ENCODE assay signal across 17 cellular contexts in the genomic region with DNA sequence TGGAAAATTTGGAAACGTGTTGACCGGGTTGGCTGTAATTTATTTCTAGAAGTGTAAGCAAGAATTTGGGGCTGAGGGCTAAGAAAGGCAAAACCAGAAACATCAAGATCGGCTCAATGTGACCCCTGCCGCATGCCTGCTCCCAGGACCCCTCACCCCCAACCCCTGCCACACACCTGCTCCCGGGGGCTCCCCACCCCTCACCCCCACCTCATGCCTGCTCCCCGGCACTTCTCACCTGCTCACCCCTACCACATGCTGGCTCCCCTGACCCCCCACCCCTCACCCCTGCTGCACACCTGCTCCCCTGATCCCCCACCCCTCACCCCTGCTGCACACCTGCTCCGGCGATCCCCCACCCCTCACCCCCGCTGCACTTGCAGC. TPM values are rescaled to one million over a fixed set of nuclear protein-coding genes. Genes with fewer than 3 reads are reported as not detected.
DNase-seq lines count a peak whose midpoint lies in the region; ATAC-seq and TF ChIP-seq lines count a peak whose summit lies in the region.
"Had no signal": no experiment of that assay in that cellular context is flagged by ENCODE, and none has a peak within 500 bp of the region (broad histone marks: within the 10 kb centered on the region; RNA-seq: fewer than 3 reads in every experiment).

No MANE protein-coding gene starts in this region.

- H3K4me3 ChIP-seq in SK-N-SH (ENCODE audit: low read depth in 2 of 2, low read length in 1 of 2) (no peak overlapping the region), neuronal stem cell (ENCODE audit: low read length in 2 of 2) (peak overlapping the region in 1 of 2 donors; percentile 36), WERI-Rb-1 (ENCODE audit: low read depth, low read length) (no peak overlapping the region)

- no peaks in the 10 kb centered on the region for H3K9me2 ChIP-seq in SK-N-SH

- H2AK5ac ChIP-seq in H9 (ENCODE audit: insufficient read length, low read length) (no peak overlapping the region), neuronal stem cell (ENCODE audit: low read depth, low read length) (no peak overlapping the region)

- H3K9me3 Mint-ChIP-seq in H9 (peaks cover 0 to 5% of the 10 kb centered on the region in 2 experiments; a peak in 3 of 5 replicates), glutamatergic neuron (ENCODE audit: unreplicated experiment) (peaks cover 8% of the 10 kb centered on the region)
- H3K9me3 Mint-ChIP-seq: activated naive CD4-positive, alpha-beta T cell treated with anti-CD3 and anti-CD28 coated beads for 36 hours; HFFc6 had no signal

- TF ChIP-seq CTCF in SK-N-SH (IDR thresholded peaks at IDR 0.05) (no peak), H9 (conservative IDR thresholded peaks at IDR 0.05) (no peak), glutamatergic neuron (IDR thresholded peaks at IDR 0.05; ENCODE audit: partially characterized antibody, unreplicated experiment) (no peak), WERI-Rb-1 (IDR thresholded peaks at IDR 0.05; ENCODE audit: low read depth, low read length) (no peak)

- H4K20me1 ChIP-seq in SK-N-SH (ENCODE audit: insufficient read depth) (no peaks in the 10 kb centered on the region), H9 (ENCODE audit: control insufficient read depth, insufficient read depth, insufficient read length) (no peaks in the 10 kb centered on the region)

- no peak overlapping the region for H3K27ac ChIP-seq in SK-N-SH (ENCODE audit: low read depth in 2 of 2, low read length in 1 of 2)
- no peak overlapping the region for H3K27ac ChIP-seq in H9 (ENCODE audit: insufficient read length, low read depth, low read length)
- no peak overlapping the region for H3K27ac ChIP-seq in neuronal stem cell (replicated peaks; ENCODE audit: low read length)
- no peak overlapping the region for H3K27ac ChIP-seq in WERI-Rb-1
- H3K27ac ChIP-seq: 22Rv1, foreskin keratinocyte, pancreas had no signal

- no peak overlapping the region for H3T11ph ChIP-seq in H9 (ENCODE audit: low read length)

- ATAC-seq in SK-N-SH treated with all-trans-retinoic acid at 6 μM for 48 hours (no peak), HG03565 (IDR thresholded peaks at IDR 0.05; ENCODE audit: unreplicated experiment) (no peak)

- TF ChIP-seq RAD21 in SK-N-SH (IDR thresholded peaks at IDR 0.05; ENCODE audit: low read length): no peak

- H3K23ac ChIP-seq in H9 (ENCODE audit: insufficient read length, low read depth, low read length): no peak overlapping the region
- H3K23ac ChIP-seq in neuronal stem cell (ENCODE audit: low read depth, low read length, poor library complexity): peak overlapping the region; percentile 3

- H3K4ac ChIP-seq in H9 (ENCODE audit: low read depth, low read length) (no peak overlapping the region), neuronal stem cell (ENCODE audit: low read length) (no peak overlapping the region)

- H2BK120ac ChIP-seq in H9 (ENCODE audit: low read depth, low read length, poor library complexity, severe bottlenecking): no peak overlapping the region
- no peak overlapping the region for H2BK120ac ChIP-seq in neuronal stem cell (ENCODE audit: low read depth, low read length)

- peaks cover 11 to 20% of the 10 kb centered on the region in 2 experiments for H3K4me1 Mint-ChIP-seq in H9
- peaks cover 16% of the 10 kb centered on the region for H3K4me1 Mint-ChIP-seq in glutamatergic neuron (ENCODE audit: low read depth, unreplicated experiment)

- H4K8ac ChIP-seq in H9 (replicated peaks; ENCODE audit: insufficient read length, low read depth, low read length) (no peak overlapping the region), neuronal stem cell (ENCODE audit: low read depth, low read length) (no peak overlapping the region)

- H3K9me3 ChIP-seq in SK-N-SH (no peaks in the 10 kb centered on the region), H9 (ENCODE audit: control insufficient read depth, low read depth, low read length) (no peaks in the 10 kb centered on the region), neuronal stem cell (replicated peaks in 1 of 2; ENCODE audit: control insufficient read depth in 2 of 2, insufficient read depth in 1 of 2, low read depth in 1 of 2, low read length in 2 of 2) (no peaks in the 10 kb centered on the region), WERI-Rb-1 (ENCODE audit: severe bottlenecking) (no peaks in the 10 kb centered on the region)
- H3K9me3 ChIP-seq: BE2C, pancreas had no signal

- no peaks in the 10 kb centered on the region for H3K79me2 ChIP-seq in SK-N-SH (ENCODE audit: insufficient read depth)
- no peaks in the 10 kb centered on the region for H3K79me2 ChIP-seq in H9 (ENCODE audit: insufficient read depth, low read length)

- H3K4me2 ChIP-seq in SK-N-SH (no peak overlapping the region), H9 (ENCODE audit: insufficient read depth, insufficient read length, low read length) (peak overlapping the region; percentile 46), neuronal stem cell (ENCODE audit: insufficient read depth, low read length, poor library complexity, severe bottlenecking) (no peak overlapping the region)

- H3K4me3 Mint-ChIP-seq in H9 (no peak overlapping the region), glutamatergic neuron (ENCODE audit: unreplicated experiment) (peak overlapping the region; percentile 16)

- no peak overlapping the region for H2BK20ac ChIP-seq in H9 (ENCODE audit: low read depth, low read length, poor library complexity, severe bottlenecking)

- peaks cover 3% of the 10 kb centered on the region for H3K23me2 ChIP-seq in H9 (ENCODE audit: insufficient read length, low read depth, low read length, poor library complexity, severe bottlenecking)

- no peaks in the 10 kb centered on the region for H3K27me3 ChIP-seq in SK-N-SH (ENCODE audit: insufficient read depth)
- no peaks in the 10 kb centered on the region; the same call in 1 of the 2 replicates for H3K27me3 ChIP-seq in H9 (ENCODE audit: insufficient read depth, low read length)
- H3K27me3 ChIP-seq in neuronal stem cell (ENCODE audit: control insufficient read depth in 3 of 3, insufficient read depth in 3 of 3, low read depth in 1 of 3, low read length in 3 of 3): peaks cover 0 to 41% (median 4%) of the 10 kb centered on the region in 3 experiments
- no peaks in the 10 kb centered on the region for H3K27me3 ChIP-seq in WERI-Rb-1 (ENCODE audit: insufficient read depth, low read depth, severe bottlenecking)
- H3K27me3 ChIP-seq: pancreas had no signal

- no peaks in the 10 kb centered on the region for H3K36me3 ChIP-seq in SK-N-SH (replicated peaks in 1 of 2; ENCODE audit: control insufficient read depth in 1 of 2, insufficient read depth in 2 of 2, low read length in 1 of 2)
- H3K36me3 ChIP-seq in neuronal stem cell (replicated peaks in 1 of 2; ENCODE audit: control insufficient read depth in 2 of 2, insufficient read depth in 2 of 2, low read length in 2 of 2): no peaks in the 10 kb centered on the region
- no peaks in the 10 kb centered on the region for H3K36me3 ChIP-seq in WERI-Rb-1
- H3K36me3 ChIP-seq: BE2C, pancreas had no signal

- peak; percentile 27 for DNase-seq in SK-N-SH
- no peak for DNase-seq in H9
- no peak for DNase-seq in glutamatergic neuron
- DNase-seq in neuronal stem cell (ENCODE audit: low spot score): no peak
- DNase-seq in WERI-Rb-1: no peak
- no peak for DNase-seq in NCI-H446 treated with DMSO at 0.1 percent for 48 hours (lab: John Stamatoyannopoulos, UW)
- DNase-seq: BE2C, NCI-H2081 treated with DMSO at 0.1 percent for 48 hours, NCI-H524 treated with DMSO at 0.1 percent for 48 hours, SHP77 had no signal

- H4K5ac ChIP-seq in H9 (ENCODE audit: insufficient read length, low read depth, low read length): no peak overlapping the region

- no peak overlapping the region for H2BK15ac ChIP-seq in H9 (ENCODE audit: low read depth, low read length)
- H2BK15ac ChIP-seq in neuronal stem cell (ENCODE audit: low read length): peak overlapping the region; percentile 14

- CTCF ChIA-PET in SK-N-SH (lab: Yijun Ruan, JAX): no interaction called here

- no peak overlapping the region for H3K18ac ChIP-seq in H9 (ENCODE audit: insufficient read length, low read depth, low read length)
- H3K18ac ChIP-seq in neuronal stem cell (ENCODE audit: low read length): peak overlapping the region; percentile 76

- H3K79me1 ChIP-seq in H9 (ENCODE audit: insufficient read depth, low read depth, low read length, poor library complexity, severe bottlenecking) (no peaks in the 10 kb centered on the region), neuronal stem cell (ENCODE audit: low read depth, low read length) (no peaks in the 10 kb centered on the region)

- no peak for TF ChIP-seq EP300 in SK-N-SH (IDR thresholded peaks at IDR 0.05; ENCODE audit: borderline replicate concordance in 1 of 2, low read depth in 1 of 2, low read length in 1 of 2)

- no peak overlapping the region for H3K14ac ChIP-seq in H9 (ENCODE audit: insufficient read depth, low read length)
- peak overlapping the region; percentile 72 for H3K14ac ChIP-seq in neuronal stem cell (ENCODE audit: low read length)

- H2BK5ac ChIP-seq in H9 (ENCODE audit: insufficient read length, low read length) (no peak overlapping the region), neuronal stem cell (ENCODE audit: low read length) (no peak overlapping the region)

- H2AFZ ChIP-seq in SK-N-SH (ENCODE audit: low read depth): no peak overlapping the region
- H2AFZ ChIP-seq in H9 (ENCODE audit: low read length): no peak overlapping the region
- peak overlapping the region; percentile 86 for H2AFZ ChIP-seq in neuronal stem cell (ENCODE audit: low read length)

- H3K9ac ChIP-seq in SK-N-SH: no peak overlapping the region
- no peak overlapping the region for H3K9ac ChIP-seq in H9 (ENCODE audit: extremely low read depth, insufficient read length, low read length)
- no peak overlapping the region for H3K9ac ChIP-seq in neuronal stem cell (ENCODE audit: low read depth, low read length, poor library complexity)

- H4K91ac ChIP-seq in H9 (ENCODE audit: insufficient read length, low read depth, low read length) (no peak overlapping the region), neuronal stem cell (ENCODE audit: low read depth, low read length, poor library complexity) (no peak overlapping the region)

- 82% methylated on average over 9 of the region's 9 CpGs for WGBS in SK-N-SH (ENCODE audit: low lambda C conversion rate)
- no CpG with 5 or more reads among the region's 9 CpGs for WGBS in H9 (ENCODE audit: extremely low coverage, insufficient read length, low lambda C conversion rate)
- no CpG with 5 or more reads among the region's 9 CpGs for WGBS in neuronal stem cell (ENCODE audit: extremely low coverage in 2 of 2, insufficient read length in 2 of 2, insufficient replicate concordance in 1 of 2), 2 donors

- H3F3A ChIP-seq in SK-N-SH (replicated peaks; ENCODE audit: insufficient read depth): no peaks in the 10 kb centered on the region

- H3K36me3 Mint-ChIP-seq in H9 (ENCODE audit: insufficient read depth in 1 of 3, low read depth in 3 of 3) (peaks cover 0 to 3% (median 0%) of the 10 kb centered on the region in 3 experiments; a peak in 1 of 7 replicates), glutamatergic neuron (ENCODE audit: unreplicated experiment) (peaks cover 6% of the 10 kb centered on the region)

- POLR2A ChIA-PET in SK-N-SH (lab: Yijun Ruan, JAX): no interaction called here

- H3K27me3 Mint-ChIP-seq in H9 (ENCODE audit: low read depth): peaks cover 27% of the 10 kb centered on the region
- peaks cover 7% of the 10 kb centered on the region for H3K27me3 Mint-ChIP-seq in glutamatergic neuron (ENCODE audit: unreplicated experiment)

- no peak overlapping the region for H2BK12ac ChIP-seq in H9 (ENCODE audit: insufficient read length, low read depth, low read length)
- peak overlapping the region; percentile 47 for H2BK12ac ChIP-seq in neuronal stem cell (ENCODE audit: low read length)

- no peak overlapping the region for H3K56ac ChIP-seq in H9 (ENCODE audit: insufficient read length, low read depth, low read length)

- no peak overlapping the region for H3K27ac Mint-ChIP-seq in H9
- H3K27ac Mint-ChIP-seq in glutamatergic neuron (ENCODE audit: unreplicated experiment): no peak overlapping the region
- H3K27ac Mint-ChIP-seq: activated naive CD4-positive, alpha-beta T cell treated with anti-CD3 and anti-CD28 coated beads for 36 hours; HFFc6 had no signal

- H3K4me1 ChIP-seq in SK-N-SH (ENCODE audit: control insufficient read depth in 1 of 2, insufficient read depth in 2 of 2, low read depth in 1 of 2, low read length in 1 of 2) (peaks cover 0 to 11% of the 10 kb centered on the region in 2 experiments; a peak in 1 of 4 replicates), H9 (ENCODE audit: insufficient read depth, low read length) (no peaks in the 10 kb centered on the region; the same call in 1 of the 2 replicates), neuronal stem cell (ENCODE audit: control insufficient read depth in 2 of 2, insufficient read depth in 1 of 2, low read depth in 1 of 2, low read length in 2 of 2) (peaks cover 5 to 8% of the 10 kb centered on the region in 2 donors)
- H3K4me1 ChIP-seq: BE2C, foreskin keratinocyte, pancreas had no signal

RNA-seq across cellular contexts. Expression of a gene that starts 19.0 kb away (rescaled TPM):
- 3.9 and 4.9 TPM in 2 replicates for polyA plus RNA-seq in SK-N-SH (2012; rRNA removed)
- 3.8 and 4.1 TPM in 2 replicates for polyA plus RNA-seq in SK-N-SH (2012; cell fraction: cytosol; rRNA removed)
- polyA plus RNA-seq in SK-N-SH (2012; cell fraction: nucleus; rRNA removed): 9.4 and 11.4 TPM in 2 replicates
- total RNA-seq in H9 (2021) (2.9 and 3.1 TPM in 2 replicates), glutamatergic neuron (ENCODE audit: unreplicated experiment) (5.2 TPM)
- 1.5 TPM for polyA plus RNA-seq in neuronal stem cell (2013, experiment 1 of 2)
- 1.4 TPM for polyA plus RNA-seq in neuronal stem cell (2013, experiment 2 of 2)
- total RNA-seq: activated naive CD4-positive, alpha-beta T cell treated with anti-CD3 and anti-CD28 coated beads for 36 hours had no signal
